ENCODE assay signal across 17 cellular contexts in the genomic region with DNA sequence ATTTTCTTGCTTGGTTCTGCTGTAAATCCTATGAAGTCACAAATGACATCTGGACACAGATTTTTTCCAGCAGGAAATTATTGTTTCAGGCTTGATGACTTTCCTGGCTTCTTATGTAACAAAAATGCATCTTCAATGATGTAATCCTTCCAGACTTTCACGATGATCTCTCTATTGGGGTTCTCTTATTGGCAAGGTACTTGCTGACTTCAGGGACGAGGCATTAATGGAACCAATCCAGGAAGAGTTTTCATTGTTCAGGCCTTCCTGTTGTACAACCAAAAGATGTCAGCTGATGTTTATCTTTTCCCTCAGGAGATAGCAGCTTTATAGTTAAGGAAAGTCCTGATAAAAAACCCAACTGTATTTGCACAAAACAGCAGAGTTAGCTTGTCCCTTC.
DNase-seq lines count a peak whose midpoint lies in the region; ATAC-seq and TF ChIP-seq lines count a peak whose summit lies in the region.
"Had no signal": no experiment of that assay in that cellular context is flagged by ENCODE, and none has a peak within 500 bp of the region (broad histone marks: within the 10 kb centered on the region; RNA-seq: fewer than 3 reads in every experiment).

No MANE protein-coding gene starts in this region.

- H3K9me2 ChIP-seq in GM23248 (ENCODE audit: insufficient read depth), result no peaks in the 10 kb centered on the region

- H3K27ac ChIP-seq in A673 (ENCODE audit: low read depth, low read length, poor library complexity, severe bottlenecking), result no peak overlapping the region
- no peak overlapping the region for H3K27ac ChIP-seq in GM23248
- H3K27ac ChIP-seq: transverse colon had no signal

- no peak overlapping the region for H3K27ac Mint-ChIP-seq in activated CD4-positive, alpha-beta memory T cell treated with anti-CD3 and anti-CD28 coated beads for 36 hours
- H3K27ac Mint-ChIP-seq: activated CD8-positive, alpha-beta T cell treated with anti-CD3 and anti-CD28 coated beads, Interleukin-2, amount 10 ng/mL, durations not matched to agents 7 days and 5 days; activated T-helper 1 cell treated with anti-CD3 and anti-CD28 coated beads, Interleukin-12 subunit alpha, Interleukin-12 subunit beta, Interleukin-2, Interleukin-4 antibody, amounts not matched to agents 30 ng/mL and 10 ng/mL and 1 ng/mL, durations not matched to agents 14 hours and 24 hours and 36 hours; B cell had no signal

- H2AFZ ChIP-seq in GM23248, result no peak overlapping the region

- POLR2A ChIA-PET in A673 (lab: Charles Lee; ENCODE audit: low non-redundant PET), result no interaction called here
- POLR2A ChIA-PET in activated CD4-positive, alpha-beta memory T cell treated with anti-CD3 and anti-CD28 coated beads for 36 hours (lab: Charles Lee), result no interaction called here

- CTCF ChIA-PET in A673 (lab: Charles Lee), result interaction anchor here (0.6 kb wide), 2 partner anchors 29 to 503 kb away, joined by 4 to 5 read pairs; no protein-coding TSS in a partner anchor
- CTCF ChIA-PET in activated CD4-positive, alpha-beta memory T cell treated with anti-CD3 and anti-CD28 coated beads for 36 hours (lab: Charles Lee), result no interaction called here

- H3K4me1 ChIP-seq in A673 (ENCODE audit: insufficient read depth, low read length, poor library complexity, severe bottlenecking) (peaks cover 3% of the 10 kb centered on the region), GM23248 (ENCODE audit: insufficient read depth) (0 out of 2 replicates have a peak, but pooled peaks cover 9% of the 10 kb centered on the region)
- H3K4me1 ChIP-seq: transverse colon had no signal

- H3K4me3 ChIP-seq in A673 (ENCODE audit: low read depth, low read length, poor library complexity, severe bottlenecking) (no peak overlapping the region), GM23248 (no peak overlapping the region), astrocyte of the cerebellum (ENCODE audit: low read depth, low read length) (no peak overlapping the region)
- H3K4me3 ChIP-seq: transverse colon had no signal

- BruUV-seq in A673 (replicated peaks; lab: Mats Ljungman, UMichigan), result no TSS peak

- H3K9me3 Mint-ChIP-seq in activated CD4-positive, alpha-beta memory T cell treated with anti-CD3 and anti-CD28 coated beads for 36 hours, result no peaks in the 10 kb centered on the region
- H3K9me3 Mint-ChIP-seq: activated T-helper 1 cell treated with anti-CD3 and anti-CD28 coated beads, Interleukin-12 subunit alpha, Interleukin-12 subunit beta, Interleukin-2, Interleukin-4 antibody, amounts not matched to agents 30 ng/mL and 10 ng/mL and 1 ng/mL, durations not matched to agents 14 hours and 24 hours and 36 hours; neural crest cell had no signal

- no peaks in the 10 kb centered on the region for H4K20me1 ChIP-seq in GM23248 (ENCODE audit: insufficient read depth)

- H3K36me3 Mint-ChIP-seq in activated CD4-positive, alpha-beta memory T cell treated with anti-CD3 and anti-CD28 coated beads for 36 hours, result no peaks in the 10 kb centered on the region

- H3K4me2 ChIP-seq in GM23248 (ENCODE audit: unreplicated experiment), result peak overlapping the region; percentile 17

- H3K36me3 ChIP-seq in A673 (ENCODE audit: insufficient read depth, low read length, poor library complexity, severe bottlenecking), result no peaks in the 10 kb centered on the region
- no peaks in the 10 kb centered on the region for H3K36me3 ChIP-seq in GM23248 (ENCODE audit: low read depth)
- H3K36me3 ChIP-seq: transverse colon had no signal

- peaks cover 8% of the 10 kb centered on the region; the same call in 1 of the 2 replicates for H3F3A ChIP-seq in GM23248 (ENCODE audit: insufficient read depth)

- ATAC-seq in HG03378 (IDR thresholded peaks at IDR 0.05; ENCODE audit: unreplicated experiment) (no peak), HG03432 (IDR thresholded peaks at IDR 0.05; ENCODE audit: unreplicated experiment) (no peak)
- ATAC-seq: activated CD8-positive, alpha-beta T cell treated with anti-CD3 and anti-CD28 coated beads, Interleukin-2, amount 10 ng/mL, durations not matched to agents 7 days and 5 days had no signal

- H3K27me3 ChIP-seq in A673 (replicated peaks; ENCODE audit: insufficient read depth, low read depth, low read length, poor library complexity) (no peaks in the 10 kb centered on the region), GM23248 (replicated peaks; ENCODE audit: insufficient read depth) (no peaks in the 10 kb centered on the region)
- H3K27me3 ChIP-seq: transverse colon had no signal

- intact Hi-C loops in A673 (cut with micrococcal nuclease; ENCODE audit: unreplicated experiment), result no loop called here
- intact Hi-C loops in activated CD4-positive, alpha-beta memory T cell treated with anti-CD3 and anti-CD28 coated beads for 36 hours (cut with micrococcal nuclease), result no loop called here

- peak; percentile 49 for DNase-seq in A673 (ENCODE audit: low spot score)
- DNase-seq in GM23248, result peak; percentile 53
- DNase-seq in astrocyte of the cerebellum (ENCODE audit: low read depth), result peak; percentile 13
- peak; percentile 38 for DNase-seq in iris pigment epithelial cell (ENCODE audit: low read depth)
- DNase-seq in activated CD4-positive, alpha-beta memory T cell treated with anti-CD3 and anti-CD28 coated beads for 36 hours, result no peak
- no peak for DNase-seq in NCI-H774 (lab: John Stamatoyannopoulos, UW)
- DNase-seq: activated CD8-positive, alpha-beta T cell treated with anti-CD3 and anti-CD28 coated beads, Interleukin-2, amount 10 ng/mL, durations not matched to agents 7 days and 5 days; amniotic stem cell; NCI-H1092 treated with DMSO at 0.1 percent for 48 hours; right cardiac atrium; stimulated activated CD4-positive, alpha-beta T cell treated with anti-CD3 and anti-CD28 coated beads, Interleukin-4, amount 100 ng/mL, for 4 hours; transverse colon had no signal

- H3K4me3 Mint-ChIP-seq in activated CD4-positive, alpha-beta memory T cell treated with anti-CD3 and anti-CD28 coated beads for 36 hours, result no peak overlapping the region
- H3K4me3 Mint-ChIP-seq: activated CD8-positive, alpha-beta T cell treated with anti-CD3 and anti-CD28 coated beads, Interleukin-2, amount 10 ng/mL, durations not matched to agents 7 days and 5 days; activated T-helper 1 cell treated with anti-CD3 and anti-CD28 coated beads, Interleukin-12 subunit alpha, Interleukin-12 subunit beta, Interleukin-2, Interleukin-4 antibody, amounts not matched to agents 30 ng/mL and 10 ng/mL and 1 ng/mL, durations not matched to agents 14 hours and 24 hours and 36 hours; B cell; neural crest cell had no signal

- no peak for TF ChIP-seq CTCF in A673 (conservative IDR thresholded peaks at IDR 0.05; ENCODE audit: low read depth, low read length)
- no peak for TF ChIP-seq CTCF in astrocyte of the cerebellum (IDR thresholded peaks at IDR 0.05; ENCODE audit: low read depth, low read length, missing control alignments)

- no peaks in the 10 kb centered on the region for H3K27me3 Mint-ChIP-seq in activated CD4-positive, alpha-beta memory T cell treated with anti-CD3 and anti-CD28 coated beads for 36 hours

- no peak overlapping the region for H3K9ac ChIP-seq in GM23248

- in situ Hi-C loops in GM23248 (cut with MboI), result no loop called here
- in situ Hi-C loops in astrocyte of the cerebellum (cut with HindIII; ENCODE audit: low sequenced_read_pairs), result no loop called here

- WGBS in GM23248 (ENCODE audit: low coverage in 1 of 2, low lambda C conversion rate in 2 of 2, missing lambda C conversion rate in 2 of 2), 2 experiments, result 0 to 4% methylated on average over 2 of the region's 2 CpGs

- no peaks in the 10 kb centered on the region for H3K4me1 Mint-ChIP-seq in activated CD4-positive, alpha-beta memory T cell treated with anti-CD3 and anti-CD28 coated beads for 36 hours (ENCODE audit: low read depth)
- H3K4me1 Mint-ChIP-seq: B cell, neural crest cell had no signal

- H3K9me3 ChIP-seq in A673 (ENCODE audit: low read depth, low read length, poor library complexity, severe bottlenecking), result no peaks in the 10 kb centered on the region
- H3K9me3 ChIP-seq in GM23248 (ENCODE audit: low read depth), result no peaks in the 10 kb centered on the region

- no peaks in the 10 kb centered on the region for H3K79me2 ChIP-seq in GM23248 (ENCODE audit: insufficient read depth)

Comparison
In these comparisons a context has a peak if more than half of its experiments do, and no peak if none do; other contexts are left out.
1. DNase-seq: peak in A673 (single experiment), GM23248 (single experiment), astrocyte of the cerebellum (single experiment) and iris pigment epithelial cell (single experiment); none in activated CD4-positive, alpha-beta memory T cell treated with anti-CD3 and anti-CD28 coated beads for 36 hours (single experiment) and NCI-H774 (single experiment).